8 cellular contexts compared by ENCODE assay signal in the genomic region with DNA sequence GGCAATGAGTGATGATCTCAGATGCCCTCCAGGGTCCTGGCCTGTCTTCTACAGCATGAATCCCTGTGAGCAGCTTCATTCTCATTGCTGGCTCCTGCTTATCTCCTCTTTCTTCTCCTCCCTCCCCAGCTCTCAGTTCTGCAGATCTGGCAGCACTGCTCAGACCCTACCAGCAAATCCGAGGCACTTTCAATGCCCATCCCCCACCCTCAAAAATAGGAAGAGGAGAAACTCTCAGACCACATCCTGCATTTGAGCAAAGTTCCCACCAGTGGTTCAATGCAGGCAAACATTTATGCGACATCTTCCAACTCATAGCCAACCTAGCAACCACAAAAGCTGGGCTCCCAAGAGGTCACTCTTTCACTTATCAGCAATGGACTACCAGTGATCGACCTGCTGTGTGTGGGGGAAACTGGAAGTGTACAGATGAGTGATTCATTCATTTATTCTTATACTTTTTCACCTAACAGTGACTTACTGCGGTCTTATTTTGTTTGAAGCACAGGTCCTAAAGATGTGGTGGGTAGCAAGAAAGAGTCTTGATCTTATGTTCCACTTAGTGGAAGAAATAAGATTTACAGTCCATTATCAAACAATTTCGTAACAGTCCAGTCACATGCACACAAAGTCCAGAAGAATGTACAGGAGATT. TPM values are rescaled to one million over a fixed set of nuclear protein-coding genes. Genes with fewer than 3 reads are reported as not detected.
DNase-seq lines count a peak whose midpoint lies in the region; ATAC-seq and TF ChIP-seq lines count a peak whose summit lies in the region.

No MANE protein-coding gene starts in this region.

- no peak overlapping the region for H3K9ac ChIP-seq in smooth muscle cell (ENCODE audit: low read depth)

- no peaks in the 10 kb centered on the region for H3K9me3 ChIP-seq in left ventricle myocardium inferior (replicated peaks)
- no peaks in the 10 kb centered on the region for H3K9me3 ChIP-seq in upper lobe of left lung
- no peaks in the 10 kb centered on the region for H3K9me3 ChIP-seq in smooth muscle cell (replicated peaks; ENCODE audit: low read depth)

- ATAC-seq in Right ventricle myocardium superior (ENCODE audit: poor library complexity) (peak; percentile 18), HG02840 (IDR thresholded peaks at IDR 0.05; ENCODE audit: low FRiP score, unreplicated experiment) (peak; percentile 57), upper lobe of left lung (ENCODE audit: low FRiP score in 2 of 2) (peak; percentile 20 to 39)

- no peak for TF ChIP-seq POLR2A in upper lobe of left lung (IDR thresholded peaks at IDR 0.05)

- H3K36me3 ChIP-seq in left ventricle myocardium inferior (no peaks in the 10 kb centered on the region), upper lobe of left lung (no peaks in the 10 kb centered on the region), smooth muscle cell (ENCODE audit: low read depth) (no peaks in the 10 kb centered on the region)

- no peaks in the 10 kb centered on the region for H3K27me3 ChIP-seq in left ventricle myocardium inferior (ENCODE audit: low read depth)
- no peaks in the 10 kb centered on the region for H3K27me3 ChIP-seq in upper lobe of left lung
- no peaks in the 10 kb centered on the region for H3K27me3 ChIP-seq in smooth muscle cell (ENCODE audit: low read depth)

- 46 to 58% methylated on average over 5 of the region's 5 CpGs for WGBS in upper lobe of left lung, 2 donors
- WGBS in smooth muscle cell (ENCODE audit: low lambda C conversion rate), result 72% methylated on average over 5 of the region's 5 CpGs

- H3K79me2 ChIP-seq in smooth muscle cell (ENCODE audit: low read depth), result no peaks in the 10 kb centered on the region

- no peak for TF ChIP-seq EP300 in upper lobe of left lung (IDR thresholded peaks at IDR 0.05)

- H3K27ac ChIP-seq in left ventricle myocardium inferior (replicated peaks) (no peak overlapping the region), upper lobe of left lung (peak overlapping the region in 3 of 4 donors; percentile 22 to 63 (median 37)), smooth muscle cell (ENCODE audit: low read depth) (no peak overlapping the region)

- no peak overlapping the region for H2AFZ ChIP-seq in smooth muscle cell (ENCODE audit: low read depth)

- intact Hi-C loops in Right ventricle myocardium superior (cut with DNase I), result loop anchor here (2.0 to 5.0 kb wide), 2 partner anchors 111 to 179 kb away; no protein-coding TSS in a partner anchor
- intact Hi-C loops in left ventricle myocardium inferior (cut with micrococcal nuclease), result no loop called here

- no peaks in the 10 kb centered on the region for H4K20me1 ChIP-seq in smooth muscle cell (ENCODE audit: low read depth)

- H3K4me2 ChIP-seq in smooth muscle cell, result no peak overlapping the region

- H3K4me3 ChIP-seq in left ventricle myocardium inferior (no peak overlapping the region), choroid plexus epithelial cell (ENCODE audit: low read depth, low read length) (no peak overlapping the region), upper lobe of left lung (no peak overlapping the region), smooth muscle cell (no peak overlapping the region)

- H3K4me1 ChIP-seq in left ventricle myocardium inferior (peaks cover 8% of the 10 kb centered on the region), upper lobe of left lung (peaks cover 13 to 34% (median 26%) of the 10 kb centered on the region in 4 donors), smooth muscle cell (ENCODE audit: low read depth) (peaks cover 17% of the 10 kb centered on the region)

- TF ChIP-seq CTCF in left ventricle myocardium inferior (IDR thresholded peaks at IDR 0.05; ENCODE audit: borderline replicate concordance) (no peak), choroid plexus epithelial cell (conservative IDR thresholded peaks at IDR 0.05; ENCODE audit: low read depth, low read length) (no peak), upper lobe of left lung (IDR thresholded peaks at IDR 0.05) (no peak), smooth muscle cell (IDR thresholded peaks at IDR 0.05; ENCODE audit: borderline replicate concordance, insufficient read depth, poor library complexity, severe bottlenecking) (no peak)

- no peak for DNase-seq in Right ventricle myocardium superior
- DNase-seq in left ventricle myocardium inferior, result no peak
- DNase-seq in NOMO-1 treated with dmso at 0.1 percent for 144 hours (lab: John Stamatoyannopoulos, UW; ENCODE audit: unreplicated experiment), result peak; percentile 72
- peak; percentile 17 for DNase-seq in choroid plexus epithelial cell (ENCODE audit: low read depth)
- DNase-seq in upper lobe of left lung, result peak in 1 of 2 donors; percentile 40
- no peak for DNase-seq in smooth muscle cell (lab: John Stamatoyannopoulos, UW; ENCODE audit: unreplicated experiment)
- no peak for DNase-seq in NCI-H128 (lab: John Stamatoyannopoulos, UW; ENCODE audit: unreplicated experiment)

- H3F3A ChIP-seq in smooth muscle cell (ENCODE audit: low read depth), result peaks cover 5% of the 10 kb centered on the region

RNA-seq across cellular contexts. Expression of gene CHI3L2, which starts 5.8 kb away (rescaled TPM):
- total RNA-seq in Right ventricle myocardium superior (3.7 TPM), left ventricle myocardium inferior (1.1 TPM), upper lobe of left lung (100 to 1,000 TPM in 1 of 6 donors, 10 to 100 TPM in 4, 1 to 10 TPM in 1; 2.1 to 115 (median 21.3) TPM), smooth muscle cell (0.54 and 0.90 TPM in 2 replicates)
- polyA plus RNA-seq in smooth muscle cell, result 2.0 and 2.4 TPM in 2 replicates

RNA-seq across cellular contexts. Expression of gene DENND2D, which starts 21.3 kb away (rescaled TPM):
- total RNA-seq in Right ventricle myocardium superior (3.0 TPM), left ventricle myocardium inferior (1.8 TPM), upper lobe of left lung (100 to 1,000 TPM in 1 of 6 donors, 10 to 100 TPM in 5; 44.4 to 154 (median 64.8) TPM), smooth muscle cell (1.1 and 3.7 TPM in 2 replicates)
- polyA plus RNA-seq in smooth muscle cell, result 0.75 and 2.0 TPM in 2 replicates

Comparison
In these comparisons a context has a peak if more than half of its experiments do, and no peak if none do; other contexts are left out.
1. DNase-seq: peak in NOMO-1 treated with dmso at 0.1 percent for 144 hours (single experiment) and choroid plexus epithelial cell (single experiment); none in Right ventricle myocardium superior (single experiment), left ventricle myocardium inferior (single experiment), smooth muscle cell (single experiment) and NCI-H128 (single experiment).
2. H3K27ac ChIP-seq: peak in upper lobe of left lung (3 of 4); none in left ventricle myocardium inferior (single experiment) and smooth muscle cell (single experiment).
3. Peak in every context shown above with its lines, with median percentiles within 50 percentile points of each other: ATAC-seq.